24 cellular contexts compared by ENCODE assay signal in the genomic region with DNA sequence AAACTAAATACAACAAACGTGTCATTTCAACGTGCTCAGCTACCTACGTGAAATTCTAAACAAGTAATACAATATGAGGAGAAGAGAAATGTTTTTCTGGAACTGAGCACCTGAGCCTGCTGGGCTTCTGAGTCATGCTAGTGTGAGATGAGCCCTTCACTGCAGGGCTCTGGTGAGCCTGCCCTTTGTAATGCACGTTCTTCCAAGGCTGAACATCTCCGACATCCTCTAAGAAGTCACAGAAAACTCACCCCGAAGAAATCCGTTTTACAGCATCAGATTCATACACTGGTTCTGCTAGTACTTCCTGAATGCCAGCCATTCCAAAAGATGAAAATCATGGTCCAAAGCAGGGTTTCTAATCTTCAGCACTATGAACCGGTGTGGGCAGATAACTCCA.
"Had no signal": no experiment of that assay in that cellular context is flagged by ENCODE, and none has a peak within 500 bp of the region (broad histone marks: within the 10 kb centered on the region; RNA-seq: fewer than 3 reads in every experiment).

No MANE protein-coding gene starts in this region.

- H3K4me1 ChIP-seq: left ventricle myocardium inferior, transverse colon had no signal

- H3K9me3 Mint-ChIP-seq: activated CD4-positive, alpha-beta T cell treated with anti-CD3 and anti-CD28 coated beads, Interleukin-2, amount 10 ng/mL, durations not matched to agents 7 days and 5 days; activated CD8-positive, alpha-beta T cell treated with anti-CD3 and anti-CD28 coated beads for 36 hours; activated naive CD4-positive, alpha-beta T cell treated with anti-CD3 and anti-CD28 coated beads, Interleukin-2, amount 10 ng/mL, durations not matched to agents 7 days and 5 days; stimulated activated naive B cell treated with anti-CD40 and anti-IgM and Interleukin-4, amounts not matched to agents 10 μg/mL and 1 μg/mL and 100 μg/mL, for 72 hours; T-helper 2 cell treated with Interferon-gamma antibody and Interleukin-4, amounts not matched to agents 5 μg/mL and 100 μg/mL, for 36 hours had no signal

- H3K4me3 Mint-ChIP-seq: activated CD4-positive, alpha-beta T cell treated with anti-CD3 and anti-CD28 coated beads, Interleukin-2, amount 10 ng/mL, durations not matched to agents 7 days and 5 days; activated CD8-positive, alpha-beta memory T cell treated with anti-CD3 and anti-CD28 coated beads, Interleukin-2, amount 10 ng/mL, durations not matched to agents 7 days and 5 days; activated CD8-positive, alpha-beta T cell treated with anti-CD3 and anti-CD28 coated beads for 36 hours; activated naive CD4-positive, alpha-beta T cell treated with anti-CD3 and anti-CD28 coated beads, Interleukin-2, amount 10 ng/mL, durations not matched to agents 7 days and 5 days; naive thymus-derived CD8-positive, alpha-beta T cell; stimulated activated naive B cell treated with anti-CD40 and anti-IgM and Interleukin-4, amounts not matched to agents 10 μg/mL and 1 μg/mL and 100 μg/mL, for 72 hours; T-helper 2 cell treated with Interferon-gamma antibody and Interleukin-4, amounts not matched to agents 5 μg/mL and 100 μg/mL, for 36 hours had no signal

- ATAC-seq: activated CD8-positive, alpha-beta memory T cell treated with anti-CD3 and anti-CD28 coated beads, Interleukin-2, amount 10 ng/mL, durations not matched to agents 7 days and 5 days; activated CD8-positive, alpha-beta T cell treated with anti-CD3 and anti-CD28 coated beads for 36 hours; gastroesophageal sphincter; heart left ventricle; naive thymus-derived CD8-positive, alpha-beta T cell; sciatic nerve; stimulated activated naive B cell treated with anti-CD40 and anti-IgM and Interleukin-4, amounts not matched to agents 10 μg/mL and 1 μg/mL and 100 μg/mL, for 72 hours had no signal

- H3K36me3 Mint-ChIP-seq: activated CD8-positive, alpha-beta memory T cell treated with anti-CD3 and anti-CD28 coated beads, Interleukin-2, amount 10 ng/mL, durations not matched to agents 7 days and 5 days; activated naive CD4-positive, alpha-beta T cell treated with anti-CD3 and anti-CD28 coated beads, Interleukin-2, amount 10 ng/mL, durations not matched to agents 7 days and 5 days; naive thymus-derived CD8-positive, alpha-beta T cell; stimulated activated naive B cell treated with anti-CD40 and anti-IgM and Interleukin-4, amounts not matched to agents 10 μg/mL and 1 μg/mL and 100 μg/mL, for 72 hours had no signal

- H3K36me3 ChIP-seq: brain microvascular endothelial cell, esophagus squamous epithelium, gastroesophageal sphincter, heart left ventricle, left ventricle myocardium inferior, transverse colon, WERI-Rb-1 had no signal

- H3K4me1 Mint-ChIP-seq: activated CD4-positive, alpha-beta T cell treated with anti-CD3 and anti-CD28 coated beads, Interleukin-2, amount 10 ng/mL, durations not matched to agents 7 days and 5 days; activated CD8-positive, alpha-beta memory T cell treated with anti-CD3 and anti-CD28 coated beads, Interleukin-2, amount 10 ng/mL, durations not matched to agents 7 days and 5 days; activated naive CD4-positive, alpha-beta T cell treated with anti-CD3 and anti-CD28 coated beads, Interleukin-2, amount 10 ng/mL, durations not matched to agents 7 days and 5 days; naive thymus-derived CD8-positive, alpha-beta T cell; stimulated activated naive B cell treated with anti-CD40 and anti-IgM and Interleukin-4, amounts not matched to agents 10 μg/mL and 1 μg/mL and 100 μg/mL, for 72 hours had no signal

- H3K27ac Mint-ChIP-seq: activated CD4-positive, alpha-beta T cell treated with anti-CD3 and anti-CD28 coated beads, Interleukin-2, amount 10 ng/mL, durations not matched to agents 7 days and 5 days; activated CD8-positive, alpha-beta memory T cell treated with anti-CD3 and anti-CD28 coated beads, Interleukin-2, amount 10 ng/mL, durations not matched to agents 7 days and 5 days; activated CD8-positive, alpha-beta T cell treated with anti-CD3 and anti-CD28 coated beads for 36 hours; activated naive CD4-positive, alpha-beta T cell treated with anti-CD3 and anti-CD28 coated beads, Interleukin-2, amount 10 ng/mL, durations not matched to agents 7 days and 5 days; naive thymus-derived CD8-positive, alpha-beta T cell; stimulated activated naive B cell treated with anti-CD40 and anti-IgM and Interleukin-4, amounts not matched to agents 10 μg/mL and 1 μg/mL and 100 μg/mL, for 72 hours; T-helper 2 cell treated with Interferon-gamma antibody and Interleukin-4, amounts not matched to agents 5 μg/mL and 100 μg/mL, for 36 hours had no signal

- H3K9me3 ChIP-seq: esophagus squamous epithelium, gastroesophageal sphincter, heart left ventricle, left ventricle myocardium inferior, transverse colon had no signal

- H3K4me3 ChIP-seq: coronary artery, esophagus squamous epithelium, gastroesophageal sphincter, heart left ventricle, left ventricle myocardium inferior, smooth muscle cell, transverse colon had no signal

- H3K27me3 ChIP-seq: brain microvascular endothelial cell, esophagus squamous epithelium, gastroesophageal sphincter, transverse colon had no signal

- H3K27me3 Mint-ChIP-seq: activated CD4-positive, alpha-beta T cell treated with anti-CD3 and anti-CD28 coated beads, Interleukin-2, amount 10 ng/mL, durations not matched to agents 7 days and 5 days; activated CD8-positive, alpha-beta memory T cell treated with anti-CD3 and anti-CD28 coated beads, Interleukin-2, amount 10 ng/mL, durations not matched to agents 7 days and 5 days; activated CD8-positive, alpha-beta T cell treated with anti-CD3 and anti-CD28 coated beads for 36 hours had no signal

- DNase-seq: activated CD4-positive, alpha-beta T cell treated with anti-CD3 and anti-CD28 coated beads, Interleukin-2, amount 10 ng/mL, durations not matched to agents 7 days and 5 days; activated CD4-positive, CD25-positive, alpha-beta regulatory T cell treated with anti-CD3 and anti-CD28 coated beads, Interleukin-2, amount 50 U/mL, for 72 hours; activated CD8-positive, alpha-beta memory T cell treated with anti-CD3 and anti-CD28 coated beads, Interleukin-2, amount 10 ng/mL, durations not matched to agents 7 days and 5 days; activated CD8-positive, alpha-beta T cell treated with anti-CD3 and anti-CD28 coated beads for 36 hours; activated effector memory CD4-positive, alpha-beta T cell treated with anti-CD3 and anti-CD28 coated beads, Interleukin-2, amount 50 U/mL, for 16 hours; activated naive CD4-positive, alpha-beta T cell treated with anti-CD3 and anti-CD28 coated beads, Interleukin-2, amount 10 ng/mL, durations not matched to agents 7 days and 5 days; activated T-cell treated with anti-CD3 and anti-CD28 coated beads for 4 hours; brain microvascular endothelial cell; central memory CD4-positive, alpha-beta T cell; esophagus squamous epithelium; heart left ventricle; kidney; left ventricle myocardium inferior; naive thymus-derived CD8-positive, alpha-beta T cell; stimulated activated CD4-positive, alpha-beta T cell treated with anti-CD3 and anti-CD28 coated beads, Interleukin-15, amount 100 ng/mL, for 24 hours; stimulated activated CD8-positive, alpha-beta memory T cell treated with anti-CD3 and anti-CD28 coated beads, Interleukin-4, amount 100 ng/mL, for 48 hours; stimulated activated naive B cell treated with anti-CD40 and anti-IgM and Interleukin-4, amounts not matched to agents 10 μg/mL and 1 μg/mL and 100 μg/mL, for 72 hours; transverse colon; WERI-Rb-1 had no signal

- H3K4me2 ChIP-seq: smooth muscle cell had no signal

- H3K27ac ChIP-seq: brain microvascular endothelial cell, heart left ventricle, left ventricle myocardium inferior, WERI-Rb-1 had no signal
